Comparison of ENCODE assay signal across 25 cellular contexts in genomic region chr6:91678679-91679078, GRCh38.
DNase-seq lines count a peak whose midpoint lies in the region; ATAC-seq and TF ChIP-seq lines count a peak whose summit lies in the region.
"Had no signal": no experiment of that assay in that cellular context is flagged by ENCODE, and none has a peak within 500 bp of the region (broad histone marks: within the 10 kb centered on the region; RNA-seq: fewer than 3 reads in every experiment).

No MANE protein-coding gene starts in this region.

- no peaks in the 10 kb centered on the region for H3K9me3 ChIP-seq in WERI-Rb-1 (ENCODE audit: severe bottlenecking)
- H3K9me3 ChIP-seq: colonic mucosa, esophagus squamous epithelium, gastrocnemius medialis, thyroid gland had no signal

- H3K27ac ChIP-seq in WERI-Rb-1: peak overlapping the region; percentile 49
- H3K27ac ChIP-seq: colonic mucosa, esophagus squamous epithelium, gastrocnemius medialis, thyroid gland had no signal

- H3K4me3 ChIP-seq in WERI-Rb-1 (ENCODE audit: low read depth, low read length): no peak overlapping the region
- H3K4me3 ChIP-seq: colonic mucosa, esophagus squamous epithelium, gastrocnemius medialis, thyroid gland had no signal

- no peaks in the 10 kb centered on the region for H3K27me3 ChIP-seq in WERI-Rb-1 (ENCODE audit: insufficient read depth, low read depth, severe bottlenecking)
- H3K27me3 ChIP-seq: colonic mucosa, esophagus squamous epithelium, gastrocnemius medialis, thyroid gland had no signal

- H3K27me3 Mint-ChIP-seq in mesothelial cell of epicardium (ENCODE audit: low read depth): peaks cover 12% of the 10 kb centered on the region
- H3K27me3 Mint-ChIP-seq: natural killer cell treated with Interleukin-12 subunit alpha and Interleukin-12 subunit beta and Interleukin-15 and Interleukin-18, amount 100 ng/mL, for 72 hours; stimulated activated naive CD8-positive, alpha-beta T cell treated with anti-CD3 and anti-CD28 coated beads, Interleukin-15, amount 100 ng/mL, for 72 hours had no signal

- H3K36me3 Mint-ChIP-seq in mesothelial cell of epicardium: no peaks in the 10 kb centered on the region
- H3K36me3 Mint-ChIP-seq: natural killer cell treated with Interleukin-12 subunit alpha and Interleukin-12 subunit beta and Interleukin-15 and Interleukin-18, amount 100 ng/mL, for 72 hours had no signal

- no peaks in the 10 kb centered on the region for H3K9me3 Mint-ChIP-seq in mesothelial cell of epicardium
- H3K9me3 Mint-ChIP-seq: activated T-cell treated with anti-CD3 and anti-CD28 coated beads, Interleukin-2, amount 50 U/mL, for 4 hours; H9; stimulated activated naive CD8-positive, alpha-beta T cell treated with anti-CD3 and anti-CD28 coated beads, Interleukin-15, amount 100 ng/mL, for 72 hours had no signal

- no peaks in the 10 kb centered on the region for H3K36me3 ChIP-seq in WERI-Rb-1
- H3K36me3 ChIP-seq: colonic mucosa, esophagus squamous epithelium, gastrocnemius medialis, thyroid gland had no signal

- TF ChIP-seq CTCF in WERI-Rb-1 (IDR thresholded peaks at IDR 0.05; ENCODE audit: low read depth, low read length) (no peak), mesothelial cell of epicardium (IDR thresholded peaks at IDR 0.05; ENCODE audit: unreplicated experiment) (no peak)

- H3K4me3 Mint-ChIP-seq in mesothelial cell of epicardium: no peak overlapping the region
- H3K4me3 Mint-ChIP-seq: activated T-cell treated with anti-CD3 and anti-CD28 coated beads, Interleukin-2, amount 50 U/mL, for 4 hours; H9; natural killer cell treated with Interleukin-12 subunit alpha and Interleukin-12 subunit beta and Interleukin-15 and Interleukin-18, amount 100 ng/mL, for 72 hours; stimulated activated naive CD8-positive, alpha-beta T cell treated with anti-CD3 and anti-CD28 coated beads, Interleukin-15, amount 100 ng/mL, for 72 hours had no signal

- ATAC-seq in GM19397 (IDR thresholded peaks at IDR 0.05; ENCODE audit: unreplicated experiment): no peak
- ATAC-seq: activated T-cell treated with anti-CD3 and anti-CD28 coated beads, Interleukin-2, amount 50 U/mL, for 4 hours; gastrocnemius medialis; natural killer cell treated with Interleukin-12 subunit alpha and Interleukin-12 subunit beta and Interleukin-15 and Interleukin-18, amount 100 ng/mL, for 72 hours; sciatic nerve; stimulated activated naive CD8-positive, alpha-beta T cell treated with anti-CD3 and anti-CD28 coated beads, Interleukin-15, amount 100 ng/mL, for 72 hours had no signal

- no peak overlapping the region for H3K27ac Mint-ChIP-seq in mesothelial cell of epicardium
- H3K27ac Mint-ChIP-seq: H9; natural killer cell treated with Interleukin-12 subunit alpha and Interleukin-12 subunit beta and Interleukin-15 and Interleukin-18, amount 100 ng/mL, for 72 hours; stimulated activated naive CD8-positive, alpha-beta T cell treated with anti-CD3 and anti-CD28 coated beads, Interleukin-15, amount 100 ng/mL, for 72 hours had no signal

- H3K4me1 Mint-ChIP-seq in mesothelial cell of epicardium: peaks cover 7% of the 10 kb centered on the region
- H3K4me1 Mint-ChIP-seq: stimulated activated naive CD8-positive, alpha-beta T cell treated with anti-CD3 and anti-CD28 coated beads, Interleukin-15, amount 100 ng/mL, for 72 hours had no signal

- peak; percentile 1 for DNase-seq in COLO668 (lab: John Stamatoyannopoulos, UW; ENCODE audit: unreplicated experiment)
- DNase-seq in NCI-H1092 treated with DMSO at 0.1 percent for 48 hours (lab: John Stamatoyannopoulos, UW): peak; percentile 82
- DNase-seq in NCI-H2107 (lab: John Stamatoyannopoulos, UW): peak; percentile 50
- DNase-seq in WERI-Rb-1: peak; percentile 65
- DNase-seq in mesothelial cell of epicardium (ENCODE audit: low spot score in 2 of 2, unreplicated experiment in 2 of 2): no peak
- no peak for DNase-seq in activated naive CD4-positive, alpha-beta T cell treated with Interleukin-2 at 50 U/mL for 16 hours
- DNase-seq in stimulated activated CD4-positive, alpha-beta T cell treated with anti-CD3 and anti-CD28 coated beads, Interleukin-2, amount 100 ng/mL, for 48 hours: no peak
- DNase-seq: ACHN; activated CD4-positive, alpha-beta T cell treated with anti-CD3 and anti-CD28 coated beads for 48 hours; activated naive CD4-positive, alpha-beta T cell; activated T-cell treated with anti-CD3 and anti-CD28 coated beads, Interleukin-2, amount 50 U/mL, for 4 hours; amniotic stem cell; colonic mucosa; COR-L47; DND-41; esophagus squamous epithelium; gastrocnemius medialis; H9; midbrain; posterior cingulate gyrus; stimulated activated naive CD8-positive, alpha-beta T cell treated with anti-CD3 and anti-CD28 coated beads, Interleukin-15, amount 100 ng/mL, for 72 hours; thyroid gland had no signal

Comparison
In these comparisons a context has a peak if more than half of its experiments do, and no peak if none do; other contexts are left out.
1. DNase-seq: peak in COLO668 (single experiment), NCI-H1092 treated with DMSO at 0.1 percent for 48 hours (single experiment), NCI-H2107 (single experiment) and WERI-Rb-1 (single experiment); none in mesothelial cell of epicardium (0 of 2), activated naive CD4-positive, alpha-beta T cell treated with Interleukin-2 at 50 U/mL for 16 hours (single experiment) and stimulated activated CD4-positive, alpha-beta T cell treated with anti-CD3 and anti-CD28 coated beads, Interleukin-2, amount 100 ng/mL, for 48 hours (0 of 2).